Comparison of ENCODE assay signal across 8 cellular contexts in the genomic region with DNA sequence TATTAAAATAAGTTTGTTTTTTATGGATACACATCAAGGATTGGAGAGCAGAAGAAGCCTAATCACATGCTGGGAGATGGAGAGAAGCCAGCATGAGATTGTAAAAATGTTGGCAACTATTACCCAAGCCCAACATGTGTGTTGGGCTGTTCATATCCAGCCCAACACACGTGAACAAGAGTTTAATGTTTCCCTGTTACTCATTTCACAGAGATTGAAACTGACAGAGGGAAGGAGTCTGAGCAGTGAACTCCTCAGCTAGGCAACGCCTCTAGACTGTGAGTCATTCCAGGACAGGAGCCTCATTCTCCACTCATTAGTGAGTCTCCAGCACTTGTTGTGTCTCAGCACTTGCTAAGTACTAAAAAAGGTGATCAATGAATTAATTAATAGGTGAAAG. TPM values are rescaled to one million over a fixed set of nuclear protein-coding genes. Genes with fewer than 3 reads are reported as not detected.
DNase-seq lines count a peak whose midpoint lies in the region; ATAC-seq and TF ChIP-seq lines count a peak whose summit lies in the region.

No MANE protein-coding gene starts in this region.

- no peak overlapping the region for H3K4me3 Mint-ChIP-seq in MCF 10A (ENCODE audit: unreplicated experiment)
- H3K4me3 Mint-ChIP-seq in stimulated activated naive CD8-positive, alpha-beta T cell treated with anti-CD3 and anti-CD28 coated beads, Interleukin-15, amount 100 ng/mL, for 72 hours = no peak overlapping the region

- no peaks in the 10 kb centered on the region for H3K27me3 Mint-ChIP-seq in MCF 10A (ENCODE audit: insufficient read depth, unreplicated experiment)
- H3K27me3 Mint-ChIP-seq in stimulated activated naive CD8-positive, alpha-beta T cell treated with anti-CD3 and anti-CD28 coated beads, Interleukin-15, amount 100 ng/mL, for 72 hours = peaks cover 26% of the 10 kb centered on the region

- no peak for TF ChIP-seq EP300 in tibial nerve (IDR thresholded peaks at IDR 0.05)

- CTCF ChIA-PET in MCF 10A (lab: Yijun Ruan, JAX) = interaction anchor here (0.9 to 1.0 kb wide), 2 partner anchors 13 to 753 kb away, joined by 3 to 4 read pairs; no protein-coding TSS in a partner anchor

- no peaks in the 10 kb centered on the region for H3K9me3 Mint-ChIP-seq in MCF 10A (ENCODE audit: unreplicated experiment)
- H3K9me3 Mint-ChIP-seq in stimulated activated naive CD8-positive, alpha-beta T cell treated with anti-CD3 and anti-CD28 coated beads, Interleukin-15, amount 100 ng/mL, for 72 hours = no peaks in the 10 kb centered on the region

- peaks cover 16% of the 10 kb centered on the region for H3K4me1 Mint-ChIP-seq in MCF 10A (ENCODE audit: insufficient read depth, unreplicated experiment)
- H3K4me1 Mint-ChIP-seq in stimulated activated naive CD8-positive, alpha-beta T cell treated with anti-CD3 and anti-CD28 coated beads, Interleukin-15, amount 100 ng/mL, for 72 hours = no peaks in the 10 kb centered on the region

- H3K4me3 ChIP-seq in breast epithelium = no peak overlapping the region
- H3K4me3 ChIP-seq in tibial nerve = no peak overlapping the region
- H3K4me3 ChIP-seq in body of pancreas = no peak overlapping the region

- BruUV-seq in MCF 10A (replicated peaks; lab: Mats Ljungman, UMichigan) = no TSS peak

- H3K27me3 ChIP-seq in breast epithelium = no peaks in the 10 kb centered on the region
- no peaks in the 10 kb centered on the region for H3K27me3 ChIP-seq in tibial nerve
- no peaks in the 10 kb centered on the region for H3K27me3 ChIP-seq in body of pancreas

- no peak for TF ChIP-seq POLR2A in breast epithelium (IDR thresholded peaks at IDR 0.05)
- TF ChIP-seq POLR2A in tibial nerve (IDR thresholded peaks at IDR 0.05) = no peak
- TF ChIP-seq POLR2A in body of pancreas (IDR thresholded peaks at IDR 0.05) = no peak

- intact Hi-C loops in MCF 10A (cut with micrococcal nuclease) = no loop called here
- intact Hi-C loops in breast epithelium (cut with DNase I; ENCODE audit: low total_unique reads) = no loop called here
- intact Hi-C loops in body of pancreas (cut with DNase I) = no loop called here

- no peak overlapping the region for H3K27ac ChIP-seq in breast epithelium
- H3K27ac ChIP-seq in tibial nerve = peak overlapping the region in 2 of 4 donors; percentile 13 to 85
- H3K27ac ChIP-seq in body of pancreas = no peak overlapping the region

- WGBS in tibial nerve, 2 donors = 41 to 52% methylated on average over 2 of the region's 2 CpGs
- WGBS in body of pancreas, 2 donors = 49 to 50% methylated on average over 2 of the region's 2 CpGs

- no peaks in the 10 kb centered on the region for H3K36me3 ChIP-seq in breast epithelium
- no peaks in the 10 kb centered on the region for H3K36me3 ChIP-seq in tibial nerve
- H3K36me3 ChIP-seq in body of pancreas (replicated peaks in 1 of 2; ENCODE audit: insufficient read depth in 1 of 2, low read depth in 2 of 2) = no peaks in the 10 kb centered on the region

- peak overlapping the region; percentile 9 for H3K27ac Mint-ChIP-seq in MCF 10A (ENCODE audit: low read depth, unreplicated experiment)
- no peak overlapping the region for H3K27ac Mint-ChIP-seq in stimulated activated naive CD8-positive, alpha-beta T cell treated with anti-CD3 and anti-CD28 coated beads, Interleukin-15, amount 100 ng/mL, for 72 hours

- H3K4me1 ChIP-seq in breast epithelium = no peaks in the 10 kb centered on the region
- peaks cover 0 to 44% (median 7%) of the 10 kb centered on the region in 4 donors for H3K4me1 ChIP-seq in tibial nerve
- H3K4me1 ChIP-seq in body of pancreas = no peaks in the 10 kb centered on the region

- TF ChIP-seq CTCF in MCF 10A (IDR thresholded peaks at IDR 0.05; ENCODE audit: unreplicated experiment) = no peak
- no peak for TF ChIP-seq CTCF in breast epithelium (IDR thresholded peaks at IDR 0.05)
- no peak for TF ChIP-seq CTCF in tibial nerve (IDR thresholded peaks at IDR 0.05)
- no peak for TF ChIP-seq CTCF in body of pancreas (IDR thresholded peaks at IDR 0.05)

- peak; percentile 99 for ATAC-seq in HG02973 (IDR thresholded peaks at IDR 0.05; ENCODE audit: unreplicated experiment)
- peak; percentile 71 for ATAC-seq in stimulated activated naive CD8-positive, alpha-beta T cell treated with anti-CD3 and anti-CD28 coated beads, Interleukin-15, amount 100 ng/mL, for 72 hours
- ATAC-seq in body of pancreas = no peak

- POLR2A ChIA-PET in MCF 10A (lab: Yijun Ruan, JAX) = no interaction called here

- H3K9me3 ChIP-seq in breast epithelium = no peaks in the 10 kb centered on the region
- H3K9me3 ChIP-seq in tibial nerve = no peaks in the 10 kb centered on the region
- no peaks in the 10 kb centered on the region for H3K9me3 ChIP-seq in body of pancreas

- DNase-seq in MCF 10A (ENCODE audit: unreplicated experiment) (peak; percentile 73), breast epithelium (ENCODE audit: low spot score in 2 of 2) (no peak), amniotic stem cell (lab: John Stamatoyannopoulos, UW) (peak; percentile 38), NOMO-1 treated with DMSO at 0.1 percent for 48 hours (lab: John Stamatoyannopoulos, UW; ENCODE audit: unreplicated experiment) (no peak), tibial nerve (ENCODE audit: low spot score in 2 of 2) (no peak), body of pancreas (no peak)
- DNase-seq in stimulated activated naive CD8-positive, alpha-beta T cell treated with anti-CD3 and anti-CD28 coated beads, Interleukin-15, amount 100 ng/mL, for 72 hours = no peak

- H3K36me3 Mint-ChIP-seq in MCF 10A (ENCODE audit: insufficient read depth, unreplicated experiment) = peaks cover 18% of the 10 kb centered on the region

RNA-seq across cellular contexts. Expression of gene CMSS1, which starts 43.2 kb away (rescaled TPM):
- 79.7 and 117 TPM in 2 replicates for total RNA-seq in MCF 10A (2022)
- total RNA-seq in breast epithelium = 10 to 100 TPM; 15.5 to 35.4 (median 16.1) TPM
- total RNA-seq in tibial nerve = 10 to 100 TPM in 3 of 4 donors, 1 to 10 TPM in 1; 5.5 to 29.1 (median 15.7) TPM
- 10 to 100 TPM in 1 of 2 donors, 1 to 10 TPM in 1; 3.9 to 21.4 TPM for total RNA-seq in body of pancreas

Comparison
In these comparisons a context has a peak if more than half of its experiments do, and no peak if none do; other contexts are left out.
1. DNase-seq: peak in MCF 10A (single experiment) and amniotic stem cell (single experiment); none in breast epithelium (0 of 2), stimulated activated naive CD8-positive, alpha-beta T cell treated with anti-CD3 and anti-CD28 coated beads, Interleukin-15, amount 100 ng/mL, for 72 hours (0 of 2), NOMO-1 treated with DMSO at 0.1 percent for 48 hours (single experiment), tibial nerve (0 of 2) and body of pancreas (0 of 4).